ENCODE assay signal across 25 cellular contexts in the genomic region with DNA sequence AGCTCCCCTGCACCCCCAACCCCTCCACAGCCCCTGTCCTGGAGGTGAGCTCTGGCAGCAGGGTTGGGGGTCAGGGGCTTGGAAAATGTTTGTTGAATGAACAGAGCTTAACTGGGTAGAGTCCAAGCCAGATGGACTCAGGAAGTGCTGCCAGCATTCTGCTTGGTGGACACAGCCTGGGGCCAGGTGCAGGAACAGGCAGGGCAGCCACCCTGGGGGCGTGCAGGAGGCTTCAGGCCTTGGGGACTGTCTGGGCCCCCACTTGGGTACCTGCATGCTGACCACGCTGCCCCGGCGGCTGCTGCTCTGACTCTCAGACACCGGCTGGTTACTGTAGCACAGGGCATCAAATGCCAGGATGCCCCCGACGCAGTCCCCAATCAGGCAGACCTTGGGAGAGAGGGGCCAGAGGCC.
"Had no signal": no experiment of that assay in that cellular context is flagged by ENCODE, and none has a peak within 500 bp of the region (broad histone marks: within the 10 kb centered on the region; RNA-seq: fewer than 3 reads in every experiment).

No MANE protein-coding gene starts in this region.

- H3K36me3 ChIP-seq: SJCRH30 had no signal

- H3K4me3 ChIP-seq: SJCRH30 had no signal

- H3K4me1 ChIP-seq: SJCRH30 had no signal

- H3K27me3 ChIP-seq: SJCRH30 had no signal

- H3K9me3 ChIP-seq: SJCRH30, SK-N-SH had no signal

- H3K27ac ChIP-seq: SJCRH30, VCaP had no signal

- FAIRE-seq: astrocyte had no signal

- H3K4me2 ChIP-seq: SK-N-SH had no signal

- DNase-seq: activated CD4-positive, alpha-beta memory T cell treated with anti-CD3 and anti-CD28 coated beads for 36 hours; activated CD4-positive, alpha-beta T cell treated with anti-CD3 and anti-CD28 coated beads, Interleukin-2, amount 10 ng/mL, durations not matched to agents 7 days and 5 days; activated CD4-positive, CD25-positive, alpha-beta regulatory T cell; activated CD8-positive, alpha-beta memory T cell treated with anti-CD3 and anti-CD28 coated beads for 24 hours; activated gamma-delta T cell; activated naive CD4-positive, alpha-beta T cell treated with anti-CD3 and anti-CD28 coated beads for 36 hours; activated naive CD8-positive, alpha-beta T cell treated with anti-CD3 and anti-CD28 coated beads for 36 hours; activated T-cell treated with anti-CD3 and anti-CD28 coated beads, Interleukin-2, amount 50 U/mL, for 48 hours; KG1; NCI-H1092; NCI-H1417 treated with DMSO at 0.1 percent for 48 hours; NCI-H1694; NCI-H2029 treated with DMSO at 0.1 percent for 48 hours; NCI-H510A treated with DMSO at 0.1 percent for 48 hours; NCI-H69; NK-92 treated with Interleukin-12 subunit alpha and Interleukin-12 subunit beta, amount 100 ng/mL, for 24 hours; OCI-M1; RPMI8226; SJCRH30; SK-N-SH; T-helper 1 cell had no signal

- H3K9ac ChIP-seq: SK-N-SH had no signal

- ATAC-seq: activated T-helper 17 cell treated with anti-CD3 and anti-CD28 coated beads, Interleukin-2, amount 50 U/mL, for 72 hours; Panc1 had no signal
